Comparison of ENCODE assay signal across 15 cellular contexts in genomic region chr15:29143909-29144308, GRCh38.
DNase-seq lines count a peak whose midpoint lies in the region; ATAC-seq and TF ChIP-seq lines count a peak whose summit lies in the region.
"Had no signal": no experiment of that assay in that cellular context is flagged by ENCODE, and none has a peak within 500 bp of the region (broad histone marks: within the 10 kb centered on the region; RNA-seq: fewer than 3 reads in every experiment).

No MANE protein-coding gene starts in this region.

- peak overlapping the region; percentile 31 for H3K27ac ChIP-seq in mesodermal cell (ENCODE audit: low read depth, low read length, severe bottlenecking)

- CTCF ChIA-PET in T-cell (lab: Charles Lee), result no interaction called here

- POLR2A ChIA-PET in T-cell (lab: Charles Lee), result no interaction called here

- H3K27ac Mint-ChIP-seq in T-cell, result no peak overlapping the region
- H3K27ac Mint-ChIP-seq: activated naive CD8-positive, alpha-beta T cell; T-helper 17 cell had no signal

- H3K4me3 ChIP-seq in astrocyte of the cerebellum (ENCODE audit: low read depth, low read length) (no peak overlapping the region), mesodermal cell (ENCODE audit: extremely low read depth, insufficient read depth, low read length, poor library complexity, severe bottlenecking) (no peak overlapping the region)

- no peaks in the 10 kb centered on the region for H3K36me3 Mint-ChIP-seq in T-cell
- H3K36me3 Mint-ChIP-seq: activated naive CD8-positive, alpha-beta T cell; IgD-negative memory B cell had no signal

- H3K9me3 ChIP-seq in mesodermal cell (ENCODE audit: control insufficient read depth, low read length), result no peaks in the 10 kb centered on the region

- H3K4me3 Mint-ChIP-seq in T-cell, result no peak overlapping the region
- H3K4me3 Mint-ChIP-seq: activated naive CD8-positive, alpha-beta T cell; IgD-negative memory B cell; T-helper 17 cell had no signal

- WGBS in mesodermal cell (ENCODE audit: insufficient coverage in 2 of 2), 2 experiments, result 60% methylated on average over 1 of the region's 4 CpGs; no CpG with 5 or more reads in 1 of the 2 experiments

- ATAC-seq in HG02678 (IDR thresholded peaks at IDR 0.05; ENCODE audit: unreplicated experiment), result peak; percentile 42
- ATAC-seq in T-cell (replicated peaks in 1 of 4), result no peak
- ATAC-seq: T-helper 17 cell had no signal

- H3K9me3 Mint-ChIP-seq in T-cell, result no peaks in the 10 kb centered on the region

- peaks cover 26% of the 10 kb centered on the region for H3K4me1 ChIP-seq in mesodermal cell (ENCODE audit: control insufficient read depth, insufficient read depth, low read length, poor library complexity, severe bottlenecking)

- peaks cover 42 to 47% of the 10 kb centered on the region in 2 donors for H3K27me3 Mint-ChIP-seq in T-cell

- H3K4me1 Mint-ChIP-seq in T-cell, result peaks cover 8 to 13% (median 9%) of the 10 kb centered on the region in 3 donors

- no peaks in the 10 kb centered on the region for H3K36me3 ChIP-seq in mesodermal cell (ENCODE audit: control insufficient read depth, insufficient read depth, low read length)

- in situ Hi-C loops in astrocyte of the cerebellum (cut with HindIII; ENCODE audit: low sequenced_read_pairs), result no loop called here

- TF ChIP-seq CTCF in astrocyte of the cerebellum (IDR thresholded peaks at IDR 0.05; ENCODE audit: low read depth, low read length, missing control alignments), result no peak

- DNase-seq in EL (peak; percentile 80), astrocyte of the cerebellum (ENCODE audit: low read depth) (peak; percentile 77), T-cell (no peak), NCI-H748 treated with DMSO at 0.1 percent for 48 hours (lab: John Stamatoyannopoulos, UW) (no peak), T-helper 9 cell (no peak), anterior cingulate cortex (lab: John Stamatoyannopoulos, UW) (no peak)
- DNase-seq: effector CD4-positive, alpha-beta T cell; NCI-H2107; stimulated activated CD4-positive, alpha-beta T cell treated with anti-CD3 and anti-CD28 coated beads, Interleukin-2, amount 100 ng/mL, for 24 hours; stimulated activated naive CD4-positive, alpha-beta T cell; T-helper 17 cell had no signal

Comparison
In these comparisons a context has a peak if more than half of its experiments do, and no peak if none do; other contexts are left out.
1. DNase-seq: peak in EL (single experiment) and astrocyte of the cerebellum (single experiment); none in T-cell (0 of 34), NCI-H748 treated with DMSO at 0.1 percent for 48 hours (single experiment), T-helper 9 cell (single experiment) and anterior cingulate cortex (0 of 58).